In the genomic region with DNA sequence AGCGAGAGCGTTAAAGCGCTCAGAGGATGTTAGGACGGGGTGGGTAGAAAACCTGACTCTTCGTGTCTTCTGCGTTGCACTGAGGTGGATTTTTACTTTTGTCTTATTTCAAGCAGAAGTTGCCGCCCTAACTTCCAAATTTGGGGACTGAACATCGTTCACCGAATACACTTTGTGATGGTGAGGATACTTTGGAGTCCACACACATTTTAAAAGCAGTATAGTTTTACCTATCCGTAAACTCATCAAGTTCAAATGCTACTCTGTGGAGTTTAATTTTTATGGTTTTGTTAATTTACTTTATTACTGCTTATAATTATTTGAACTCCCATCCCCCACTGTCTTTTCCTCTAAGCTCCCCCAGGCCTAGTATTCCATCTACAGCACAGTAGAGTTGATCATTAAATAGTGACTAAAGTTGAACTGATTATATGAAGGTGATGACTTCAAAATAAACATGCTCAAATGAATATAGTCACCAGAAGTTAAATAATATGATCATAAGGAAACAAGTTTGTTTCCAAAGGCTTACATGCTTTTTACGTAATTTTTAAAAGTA, we compare ENCODE assay signal across 8 cellular contexts. TPM values are rescaled to one million over a fixed set of nuclear protein-coding genes. Genes with fewer than 3 reads are reported as not detected.
A peak's percentile ranks its signal among the peaks of the same experiment; 100 is the strongest.
DNase-seq lines count a peak whose midpoint lies in the region; ATAC-seq and TF ChIP-seq lines count a peak whose summit lies in the region.

No MANE protein-coding gene starts in this region.

- H3K4me3 Mint-ChIP-seq in endothelial cell (ENCODE audit: unreplicated experiment) (peak overlapping the region; percentile 92), osteocyte (ENCODE audit: unreplicated experiment) (peak overlapping the region; percentile 79)

- intact Hi-C loops in PC-9 (cut with micrococcal nuclease; ENCODE audit: unreplicated experiment), result loop anchor here (10.0 kb wide), 1 partner anchor 851 kb away; no protein-coding TSS in a partner anchor

- TSS peak; percentile 62 for BruUV-seq in PC-9 (replicated peaks; lab: Mats Ljungman, UMichigan)

- H3K36me3 ChIP-seq in DND-41 (ENCODE audit: insufficient read depth, low read length), result no peaks in the 10 kb centered on the region; the same call in 1 of the 2 replicates
- no peaks in the 10 kb centered on the region for H3K36me3 ChIP-seq in PC-9 (ENCODE audit: low read depth)

- no peaks in the 10 kb centered on the region for H3K79me2 ChIP-seq in DND-41 (ENCODE audit: insufficient read depth, low read length)
- no peaks in the 10 kb centered on the region for H3K79me2 ChIP-seq in PC-9 (ENCODE audit: low read depth)

- H3K4me3 ChIP-seq in DND-41 (ENCODE audit: low read depth in 1 of 2, low read length in 2 of 2), result peak overlapping the region; percentile 27 to 70
- peak overlapping the region; percentile 71 for H3K4me3 ChIP-seq in PC-9

- no peak for DNase-seq in DND-41
- DNase-seq in PC-9, result no peak
- no peak for DNase-seq in endothelial cell (ENCODE audit: low spot score)
- no peak for DNase-seq in osteocyte (ENCODE audit: extremely low spot score, unreplicated experiment)
- no peak for DNase-seq in stimulated activated CD4-positive, alpha-beta T cell treated with anti-CD3 and anti-CD28 coated beads, Interleukin-2, amount 100 ng/mL, for 48 hours
- DNase-seq in H4 (ENCODE audit: low spot score), result no peak
- DNase-seq in nucleus accumbens (lab: John Stamatoyannopoulos, UW), result no peak

- no peaks in the 10 kb centered on the region for H3K9me3 ChIP-seq in DND-41 (ENCODE audit: insufficient read depth, low read length, severe bottlenecking)
- no peaks in the 10 kb centered on the region for H3K9me3 ChIP-seq in PC-9 (ENCODE audit: insufficient read depth, low read depth)

- no peaks in the 10 kb centered on the region for H3K9me3 Mint-ChIP-seq in endothelial cell (ENCODE audit: unreplicated experiment)
- no peaks in the 10 kb centered on the region for H3K9me3 Mint-ChIP-seq in osteocyte (ENCODE audit: unreplicated experiment)

- H3K9me2 ChIP-seq in PC-9 (ENCODE audit: insufficient read depth), result no peaks in the 10 kb centered on the region

- peaks cover 9% of the 10 kb centered on the region for H3K27me3 Mint-ChIP-seq in endothelial cell (ENCODE audit: unreplicated experiment)
- no peaks in the 10 kb centered on the region for H3K27me3 Mint-ChIP-seq in osteocyte (ENCODE audit: unreplicated experiment)

- POLR2A ChIA-PET in PC-9 (lab: Charles Lee; ENCODE audit: unreplicated experiment), result interaction anchor here (0.7 kb wide), 1 partner anchor 804 kb away, joined by 3 read pairs; no protein-coding TSS in a partner anchor

- H3K9ac ChIP-seq in DND-41 (ENCODE audit: low read depth, low read length), result peak overlapping the region; percentile 65

- H3K4me1 Mint-ChIP-seq in endothelial cell (ENCODE audit: unreplicated experiment), result peaks cover 53% of the 10 kb centered on the region
- H3K4me1 Mint-ChIP-seq in osteocyte (ENCODE audit: unreplicated experiment), result peaks cover 37% of the 10 kb centered on the region

- H3F3A ChIP-seq in PC-9 (ENCODE audit: insufficient read depth, low read depth), result no peaks in the 10 kb centered on the region

- H3K27me3 ChIP-seq in DND-41 (ENCODE audit: insufficient read depth, low read length, poor library complexity) (peaks cover 4% of the 10 kb centered on the region), PC-9 (ENCODE audit: insufficient read depth, low read depth) (no peaks in the 10 kb centered on the region)

- TF ChIP-seq CTCF in DND-41 (IDR thresholded peaks at IDR 0.05; ENCODE audit: borderline replicate concordance, extremely low read depth, low read length, poor library complexity, severe bottlenecking) (no peak), PC-9 (conservative IDR thresholded peaks at IDR 0.05) (no peak), endothelial cell (IDR thresholded peaks at IDR 0.05; ENCODE audit: unreplicated experiment) (no peak), osteocyte (IDR thresholded peaks at IDR 0.05) (no peak)

- H3K4me1 ChIP-seq in DND-41 (ENCODE audit: insufficient read depth, low read length) (peaks cover 22% of the 10 kb centered on the region), PC-9 (replicated peaks; ENCODE audit: insufficient read depth) (peaks cover 11% of the 10 kb centered on the region; the same call in 1 of the 2 replicates)

- H4K20me1 ChIP-seq in DND-41 (ENCODE audit: insufficient read depth, low read length) (no peaks in the 10 kb centered on the region), PC-9 (ENCODE audit: insufficient read depth) (no peaks in the 10 kb centered on the region)

- CTCF ChIA-PET in PC-9 (lab: Charles Lee), result interaction anchor here (0.6 kb wide), 1 partner anchor 13 kb away, joined by 5 read pairs; no protein-coding TSS in a partner anchor

- H2AFZ ChIP-seq in DND-41 (ENCODE audit: low read depth, low read length), result peak overlapping the region; percentile 98
- peak overlapping the region; percentile 95 for H2AFZ ChIP-seq in PC-9

- peaks cover 37% of the 10 kb centered on the region for H3K36me3 Mint-ChIP-seq in endothelial cell (ENCODE audit: low read depth, unreplicated experiment)
- peaks cover 34% of the 10 kb centered on the region for H3K36me3 Mint-ChIP-seq in osteocyte (ENCODE audit: unreplicated experiment)

- H3K27ac Mint-ChIP-seq in endothelial cell (ENCODE audit: unreplicated experiment) (peak overlapping the region; percentile 93), osteocyte (ENCODE audit: unreplicated experiment) (peak overlapping the region; percentile 83)

- peak overlapping the region; percentile 97 for H3K4me2 ChIP-seq in DND-41 (ENCODE audit: insufficient read depth, low read length)
- H3K4me2 ChIP-seq in PC-9, result peak overlapping the region; percentile 88

- ATAC-seq in DND-41 (ENCODE audit: insufficient read depth, low read depth) (0 out of 3 replicates have a peak, but pooled peaks have one; percentile 2), HG03135 (IDR thresholded peaks at IDR 0.05; ENCODE audit: unreplicated experiment) (no peak)

- peak overlapping the region; percentile 58 for H3K27ac ChIP-seq in DND-41 (ENCODE audit: low read length)
- H3K27ac ChIP-seq in PC-9, result 0 out of 2 replicates have a peak overlapping the region, but pooled peaks have one; percentile 26

RNA-seq across cellular contexts. Expression of a gene that starts 0.6 kb away (rescaled TPM):
- total RNA-seq in PC-9 (2021) (7.4 and 11.0 TPM in 2 replicates), endothelial cell (ENCODE audit: unreplicated experiment) (165 TPM), osteocyte (26.6 and 27.6 TPM in 2 replicates)
- 11.5 and 14.2 TPM in 2 replicates for total RNA-seq in H4 (2014; rRNA removed; shearing (Covaris generic))

RNA-seq across cellular contexts. Expression of a gene that starts 38.0 kb away (rescaled TPM):
- total RNA-seq in PC-9 (2021) (34.5 and 35.5 TPM in 2 replicates), endothelial cell (ENCODE audit: unreplicated experiment) (18.1 TPM), osteocyte (42.0 and 44.4 TPM in 2 replicates)
- total RNA-seq in H4 (2014; rRNA removed; shearing (Covaris generic)), result 4.6 and 8.6 TPM in 2 replicates
